In the genomic region with DNA sequence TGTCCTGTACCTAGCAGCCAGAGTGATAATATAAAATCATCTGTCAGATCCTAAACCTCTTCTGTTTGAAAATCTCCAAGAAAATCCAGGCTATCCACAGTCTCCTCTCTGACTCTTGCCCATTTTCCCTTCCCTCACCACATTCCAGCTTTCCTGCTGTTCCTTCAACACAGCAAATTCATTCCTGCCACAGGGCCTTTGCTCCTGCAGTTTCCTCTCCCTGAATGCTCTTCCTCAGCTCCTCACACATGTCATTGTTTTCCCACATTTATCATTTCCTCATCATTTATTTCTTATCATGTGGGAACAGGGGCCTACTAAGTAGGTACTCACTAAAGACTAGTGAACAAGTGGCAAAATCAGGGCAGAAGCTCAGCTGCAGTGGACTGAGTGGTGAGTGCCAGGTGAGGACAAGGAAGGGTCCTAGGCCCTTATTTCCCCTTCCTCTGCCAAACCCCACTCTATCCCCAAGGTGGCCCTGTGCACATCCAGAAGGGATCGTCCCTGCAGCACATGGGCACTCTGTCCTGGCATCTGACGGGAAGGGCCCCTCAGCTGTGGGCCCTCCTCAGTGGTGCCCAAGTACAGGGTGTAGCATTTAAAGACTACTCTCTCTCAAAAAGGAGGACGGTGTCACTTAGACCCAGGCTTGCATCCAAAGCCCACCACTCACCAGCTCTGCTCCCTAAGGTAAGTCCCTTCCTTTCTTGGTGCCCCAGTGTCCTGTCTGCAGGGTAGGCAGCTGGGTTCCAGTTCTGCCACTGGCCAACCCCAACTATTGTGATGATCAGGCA, we compare ENCODE assay signal across 11 cellular contexts. TPM values are rescaled to one million over a fixed set of nuclear protein-coding genes. Genes with fewer than 3 reads are reported as not detected.
DNase-seq lines count a peak whose midpoint lies in the region; ATAC-seq and TF ChIP-seq lines count a peak whose summit lies in the region.
"Had no signal": no experiment of that assay in that cellular context is flagged by ENCODE, and none has a peak within 500 bp of the region (broad histone marks: within the 10 kb centered on the region; RNA-seq: fewer than 3 reads in every experiment).

No MANE protein-coding gene starts in this region.

- peaks cover 0 to 7% of the 10 kb centered on the region in 2 donors for H3K4me1 ChIP-seq in breast epithelium
- no peaks in the 10 kb centered on the region for H3K4me1 ChIP-seq in mammary epithelial cell (ENCODE audit: insufficient read depth, low read length)
- H3K4me1 ChIP-seq in esophagus squamous epithelium: peaks cover 12 to 76% (median 42%) of the 10 kb centered on the region in 3 donors
- peaks cover 10% of the 10 kb centered on the region for H3K4me1 ChIP-seq in neural progenitor cell
- H3K4me1 ChIP-seq in aorta (ENCODE audit: control insufficient read depth in 1 of 2, insufficient read depth in 2 of 2, low read length in 2 of 2): peaks cover 0 to 2% of the 10 kb centered on the region in 2 donors
- H3K4me1 ChIP-seq in mesendoderm (ENCODE audit: control insufficient read depth, low read depth, low read length): no peaks in the 10 kb centered on the region

- no peak overlapping the region for H4K5ac ChIP-seq in mesendoderm (ENCODE audit: low read length)

- peaks cover 7% of the 10 kb centered on the region for H3F3A ChIP-seq in neural progenitor cell (ENCODE audit: low read depth)

- H3K4me3 ChIP-seq in breast epithelium (peak overlapping the region; percentile 63 to 82 (median 77)), mammary epithelial cell (replicated peaks in 1 of 3; ENCODE audit: insufficient read depth in 1 of 3, low read depth in 2 of 3, low read length in 3 of 3) (no peak overlapping the region), esophagus squamous epithelium (peak overlapping the region; percentile 1 to 77 (median 52)), neural progenitor cell (no peak overlapping the region), aorta (ENCODE audit: low read length in 2 of 2) (peak overlapping the region; percentile 6 to 57), mesendoderm (ENCODE audit: low read length) (no peak overlapping the region)

- H2BK15ac ChIP-seq in mesendoderm (replicated peaks; ENCODE audit: low read depth): no peak overlapping the region

- intact Hi-C loops in breast epithelium (cut with DNase I; ENCODE audit: low total_unique reads) (no loop called here), mammary epithelial cell (cut with micrococcal nuclease) (no loop called here), esophagus squamous epithelium (cut with DNase I) (no loop called here), aorta (cut with DNase I) (loop anchor here in 1 of 2 donors (5.0 kb wide), 2 partner anchors 51 to 91 kb away; no protein-coding TSS in a partner anchor)

- H3K27ac ChIP-seq in breast epithelium (peak overlapping the region; percentile 61 to 88), mammary epithelial cell (ENCODE audit: insufficient read depth, low read depth, low read length) (no peak overlapping the region), esophagus squamous epithelium (peak overlapping the region in 3 of 4 donors; percentile 65 to 89 (median 82)), neural progenitor cell (no peak overlapping the region), aorta (ENCODE audit: low read depth in 1 of 2, low read length in 2 of 2) (peak overlapping the region; percentile 20 to 72), mesendoderm (ENCODE audit: low read depth, low read length) (no peak overlapping the region)

- in situ Hi-C loops in mammary epithelial cell (cut with MboI; ENCODE audit: low sequenced_read_pairs in 2 of 2): no loop called here

- H3K36me3 ChIP-seq in breast epithelium: no peaks in the 10 kb centered on the region
- H3K36me3 ChIP-seq in mammary epithelial cell (ENCODE audit: insufficient read depth, low read length): no peaks in the 10 kb centered on the region
- peaks cover 0 to 9% (median 0%) of the 10 kb centered on the region in 3 donors for H3K36me3 ChIP-seq in esophagus squamous epithelium
- H3K36me3 ChIP-seq in neural progenitor cell: no peaks in the 10 kb centered on the region
- H3K36me3 ChIP-seq in aorta (ENCODE audit: control insufficient read depth in 1 of 2, insufficient read depth in 2 of 2, low read length in 1 of 2): peaks cover 0 to 1% of the 10 kb centered on the region in 2 donors
- no peaks in the 10 kb centered on the region for H3K36me3 ChIP-seq in mesendoderm (ENCODE audit: control insufficient read depth, insufficient read depth, low read length)

- 87% methylated on average over 2 of the region's 3 CpGs for WGBS in mammary epithelial cell (ENCODE audit: low coverage, missing lambda C conversion rate)
- WGBS in esophagus squamous epithelium, 2 donors: 60 to 65% methylated on average over 1 to 3 of the region's 3 CpGs
- WGBS in aorta, 2 donors: 49 to 60% methylated on average over 3 of the region's 3 CpGs
- WGBS in mesendoderm (ENCODE audit: extremely low coverage, insufficient coverage, low lambda C conversion rate): no CpG with 5 or more reads among the region's 3 CpGs

- no peak overlapping the region for H2BK5ac ChIP-seq in mesendoderm (ENCODE audit: low read length)

- no peaks in the 10 kb centered on the region for H3K36me3 Mint-ChIP-seq in neural progenitor cell

- H3K27ac Mint-ChIP-seq in neural progenitor cell: peak overlapping the region; percentile 2

- no peak overlapping the region for H2AK5ac ChIP-seq in mesendoderm (ENCODE audit: low read length)

- dilution Hi-C loops in mammary epithelial cell (cut with HindIII; ENCODE audit: low sequenced_read_pairs): no loop called here

- no peak overlapping the region for H3K4me3 Mint-ChIP-seq in neural progenitor cell

- H3K56ac ChIP-seq in mesendoderm (ENCODE audit: low read length): no peak overlapping the region

- no peak for ATAC-seq in aorta (ENCODE audit: low FRiP score)
- ATAC-seq in GM21381 (IDR thresholded peaks at IDR 0.05; ENCODE audit: unreplicated experiment): no peak

- BruUV-seq in mammary epithelial cell (replicated peaks; lab: Mats Ljungman, UMichigan): no TSS peak

- no peak overlapping the region for H2AFZ ChIP-seq in mammary epithelial cell (ENCODE audit: low read depth, low read length)
- H2AFZ ChIP-seq in neural progenitor cell (replicated peaks): no peak overlapping the region

- DNase-seq in breast epithelium (ENCODE audit: low spot score in 2 of 2) (peak in 1 of 2 donors; percentile 7), mammary epithelial cell (no peak), esophagus squamous epithelium (lab: John Stamatoyannopoulos, UW) (no peak), neural progenitor cell (ENCODE audit: low spot score) (no peak), aorta (peak in 1 of 2 donors; percentile 52), epidermal melanocyte (ENCODE audit: insufficient read length, low spot score) (no peak), mesendoderm (no peak)
- DNase-seq: C1 segment of cervical spinal cord, NCI-H1930, SHP77 had no signal

- TF ChIP-seq POLR2A in breast epithelium (IDR thresholded peaks at IDR 0.05): no peak
- TF ChIP-seq POLR2A in esophagus squamous epithelium (IDR thresholded peaks at IDR 0.05): no peak

- TF ChIP-seq CTCF in breast epithelium (IDR thresholded peaks at IDR 0.05): no peak
- TF ChIP-seq CTCF in mammary epithelial cell (conservative IDR thresholded peaks at IDR 0.05 in 1 of 2, IDR thresholded peaks at IDR 0.05 in 1 of 2; ENCODE audit: extremely low read depth in 1 of 2, insufficient read depth in 1 of 2, low read depth in 1 of 2, low read length in 2 of 2): no peak
- TF ChIP-seq CTCF in esophagus squamous epithelium (IDR thresholded peaks at IDR 0.05): no peak
- TF ChIP-seq CTCF in neural progenitor cell (IDR thresholded peaks at IDR 0.05): no peak

- H3K9me3 ChIP-seq in breast epithelium (no peaks in the 10 kb centered on the region), mammary epithelial cell (replicated peaks; ENCODE audit: insufficient read depth, low read length) (no peaks in the 10 kb centered on the region), esophagus squamous epithelium (no peaks in the 10 kb centered on the region), neural progenitor cell (ENCODE audit: low read depth) (no peaks in the 10 kb centered on the region), aorta (ENCODE audit: control insufficient read depth, low read length) (no peaks in the 10 kb centered on the region)

- peaks cover 13% of the 10 kb centered on the region for H3K27me3 Mint-ChIP-seq in neural progenitor cell (ENCODE audit: insufficient read depth, low read depth)

- H3K4me2 ChIP-seq in mammary epithelial cell (ENCODE audit: insufficient read depth, low read depth, low read length) (no peak overlapping the region), neural progenitor cell (no peak overlapping the region), mesendoderm (ENCODE audit: low read length) (no peak overlapping the region)

- H2BK120ac ChIP-seq in mesendoderm (ENCODE audit: low read depth, low read length): no peak overlapping the region

- H4K20me1 ChIP-seq in mammary epithelial cell (ENCODE audit: insufficient read depth, low read length) (no peaks in the 10 kb centered on the region), neural progenitor cell (ENCODE audit: low read depth) (no peaks in the 10 kb centered on the region)

- no peak overlapping the region for H3K4ac ChIP-seq in mesendoderm (ENCODE audit: low read depth, low read length)

- H3K79me1 ChIP-seq in mesendoderm (ENCODE audit: low read length): no peaks in the 10 kb centered on the region

- H3K27me3 ChIP-seq in breast epithelium: peaks cover 0 to 8% of the 10 kb centered on the region in 2 donors
- H3K27me3 ChIP-seq in mammary epithelial cell (ENCODE audit: insufficient read depth, low read length): peaks cover 5% of the 10 kb centered on the region
- H3K27me3 ChIP-seq in esophagus squamous epithelium: peaks cover 0 to 50% (median 0%) of the 10 kb centered on the region in 4 donors
- H3K27me3 ChIP-seq in neural progenitor cell: peaks cover 36% of the 10 kb centered on the region
- no peaks in the 10 kb centered on the region for H3K27me3 ChIP-seq in aorta (ENCODE audit: control insufficient read depth in 1 of 2, insufficient read depth in 2 of 2, low read length in 1 of 2)
- H3K27me3 ChIP-seq in mesendoderm (ENCODE audit: insufficient read depth, low read length, poor library complexity): no peaks in the 10 kb centered on the region

- CTCF ChIA-PET in mammary epithelial cell (lab: Charles Lee; ENCODE audit: low non-redundant PET): no interaction called here

- no peak overlapping the region for H3K23ac ChIP-seq in mesendoderm (ENCODE audit: low read length)

- no peak overlapping the region for H4K8ac ChIP-seq in mesendoderm (ENCODE audit: low read depth, low read length)

- H3K18ac ChIP-seq in mesendoderm (ENCODE audit: low read length): no peak overlapping the region

- no peak overlapping the region for H3K9ac ChIP-seq in mammary epithelial cell (ENCODE audit: insufficient read depth, low read length)
- H3K9ac ChIP-seq in neural progenitor cell: no peak overlapping the region
- H3K9ac ChIP-seq in mesendoderm (ENCODE audit: low read length): no peak overlapping the region

- H3K4me1 Mint-ChIP-seq in neural progenitor cell: peaks cover 31% of the 10 kb centered on the region

- H3K9me3 Mint-ChIP-seq in neural progenitor cell: no peaks in the 10 kb centered on the region

- H3K79me2 ChIP-seq in mammary epithelial cell (ENCODE audit: insufficient read depth, low read length) (no peaks in the 10 kb centered on the region), neural progenitor cell (ENCODE audit: low read depth) (no peaks in the 10 kb centered on the region), mesendoderm (ENCODE audit: control insufficient read depth, insufficient read depth, low read length) (no peaks in the 10 kb centered on the region)

RNA-seq across cellular contexts. Expression of a gene that starts 2.0 kb away (rescaled TPM):
- total RNA-seq in breast epithelium (10 to 100 TPM in 2 of 3 donors, 1 to 10 TPM in 1; 7.5 to 56.0 (median 42.6) TPM), mammary epithelial cell (under 1 TPM in 1 of 2 donors, not detected in 1; under 0.01 TPM), esophagus squamous epithelium (10 to 100 TPM in 2 of 4 donors, 1 to 10 TPM in 2; 3.0 to 23.4 (median 8.5) TPM), neural progenitor cell (ENCODE audit: low replicate concordance) (0.21 and 1.1 TPM in 2 replicates), aorta (100 to 1,000 TPM; 130 to 174 TPM)
- polyA plus RNA-seq in mammary epithelial cell (not detected), aorta (100 to 1,000 TPM in 1 of 2 donors, 10 to 100 TPM in 1; 38.8 to 121 TPM)
- not detected for polyA minus RNA-seq in mammary epithelial cell
- polyA plus RNA-seq in mesendoderm (2013, experiment 1 of 2): 0.76 TPM
- polyA plus RNA-seq in mesendoderm (2013, experiment 2 of 2): 0.84 TPM

Comparison
In these comparisons a context has a peak if more than half of its experiments do, and no peak if none do; other contexts are left out.
1. H3K27ac ChIP-seq: peak in breast epithelium (2 of 2), esophagus squamous epithelium (3 of 4) and aorta (2 of 2); none in mammary epithelial cell (single experiment), neural progenitor cell (single experiment) and mesendoderm (single experiment).
2. H3K4me3 ChIP-seq: peak in breast epithelium (3 of 3), esophagus squamous epithelium (4 of 4) and aorta (2 of 2); none in mammary epithelial cell (0 of 3), neural progenitor cell (single experiment) and mesendoderm (single experiment).